ENCODE assay signal across 27 cellular contexts in the genomic region with DNA sequence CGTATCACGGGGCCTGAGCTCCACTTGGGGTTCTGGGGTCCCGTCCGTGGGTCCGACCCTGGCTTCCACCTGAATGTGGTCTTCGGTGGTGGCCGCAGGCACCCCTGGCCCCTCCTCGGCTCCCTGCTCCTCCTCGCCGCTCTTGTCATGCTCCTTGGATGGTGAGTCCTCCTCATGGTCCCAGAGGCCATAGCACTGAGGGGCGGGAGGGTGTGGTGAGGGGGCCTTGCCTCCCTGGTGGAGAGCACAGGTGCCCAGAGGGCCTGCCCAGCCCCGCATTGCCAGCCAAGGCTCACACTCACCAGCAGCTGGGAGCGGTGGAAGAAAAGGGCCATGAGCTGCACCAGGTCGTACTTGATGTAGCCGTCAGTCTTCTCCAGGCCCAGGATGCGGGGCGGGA. TPM values are rescaled to one million over a fixed set of nuclear protein-coding genes. Genes with fewer than 3 reads are reported as not detected.
"Had no signal": no experiment of that assay in that cellular context is flagged by ENCODE, and none has a peak within 500 bp of the region (broad histone marks: within the 10 kb centered on the region; RNA-seq: fewer than 3 reads in every experiment).

No MANE protein-coding gene starts in this region.

- H3K27ac Mint-ChIP-seq: mesothelial cell of epicardium had no signal

- H3K27me3 ChIP-seq: dorsolateral prefrontal cortex, esophagus muscularis mucosa, foreskin keratinocyte, gastroesophageal sphincter, heart left ventricle, hepatocyte had no signal

- H3K27ac ChIP-seq: coronary artery, dorsolateral prefrontal cortex, esophagus muscularis mucosa, foreskin keratinocyte, gastroesophageal sphincter, hepatocyte, lower lobe of right lung had no signal

- FAIRE-seq: colon, endothelial cell of umbilical vein, frontal cortex, kidney had no signal

- H3K9me3 Mint-ChIP-seq: immature natural killer cell, mesothelial cell of epicardium had no signal

- H3K4me1 ChIP-seq: foreskin keratinocyte, heart left ventricle, lower lobe of right lung had no signal

- H3K4me2 ChIP-seq: hepatocyte had no signal

- H3K79me2 ChIP-seq: hepatocyte had no signal

- H3K9me3 ChIP-seq: esophagus muscularis mucosa, gastroesophageal sphincter, heart left ventricle, lower lobe of right lung, mucosa of descending colon had no signal

- ATAC-seq: foreskin keratinocyte, gastroesophageal sphincter, heart left ventricle, left colon, left lobe of liver, left ventricle myocardium superior, lower lobe of right lung, mucosa of descending colon had no signal

- DNase-seq: dermis blood vessel endothelial cell; dorsolateral prefrontal cortex; effector CD4-positive, alpha-beta T cell; effector memory CD4-positive, alpha-beta T cell; foreskin keratinocyte; heart left ventricle; hypothalamus; immature natural killer cell; islet precursor cell; kidney; kidney glomerular epithelial cell; left colon; left ventricle myocardium superior; lower lobe of right lung; mesenchymal stem cell; mucosa of descending colon had no signal

- H3K4me1 Mint-ChIP-seq: mesothelial cell of epicardium had no signal

- H3K4me3 Mint-ChIP-seq: immature natural killer cell, mesothelial cell of epicardium had no signal

- H3K4me3 ChIP-seq: coronary artery, dorsolateral prefrontal cortex, esophagus muscularis mucosa, gastroesophageal sphincter, heart left ventricle, hepatocyte, lower lobe of right lung, mucosa of descending colon had no signal

- H2AFZ ChIP-seq: hepatocyte had no signal

RNA-seq across cellular contexts. Expression of a gene that starts 34.9 kb away (rescaled TPM):
- total RNA-seq: dermis blood vessel endothelial cell, fibroblast of villous mesenchyme, foreskin keratinocyte, frontal cortex had no signal
- polyA plus RNA-seq: fibroblast of lung had no signal
